19 cellular contexts compared by ENCODE assay signal in genomic region chr11:79434263-79434662, GRCh38. TPM values are rescaled to one million over a fixed set of nuclear protein-coding genes. Genes with fewer than 3 reads are reported as not detected.
"Had no signal": no experiment of that assay in that cellular context is flagged by ENCODE, and none has a peak within 500 bp of the region (broad histone marks: within the 10 kb centered on the region; RNA-seq: fewer than 3 reads in every experiment).

No MANE protein-coding gene starts in this region.

- H3K27ac ChIP-seq: adrenal gland, colonic mucosa, esophagus squamous epithelium, neural progenitor cell, uterus had no signal

- H3K9me3 Mint-ChIP-seq: activated CD4-positive, alpha-beta memory T cell treated with anti-CD3 and anti-CD28 coated beads for 36 hours; activated T-cell treated with anti-CD3 and anti-CD28 coated beads, Interleukin-2, amount 50 U/mL, for 24 hours; neural progenitor cell; stimulated activated naive CD8-positive, alpha-beta T cell treated with anti-CD3 and anti-CD28 coated beads, Interleukin-15, amount 100 ng/mL, for 72 hours had no signal

- H3K27ac Mint-ChIP-seq: activated CD4-positive, alpha-beta memory T cell treated with anti-CD3 and anti-CD28 coated beads for 36 hours; activated CD4-positive, alpha-beta T cell treated with anti-CD3 and anti-CD28 coated beads for 36 hours; activated CD8-positive, alpha-beta memory T cell treated with anti-CD3 and anti-CD28 coated beads, Interleukin-2, amount 10 ng/mL, durations not matched to agents 7 days and 5 days; activated T-cell treated with anti-CD3 and anti-CD28 coated beads, Interleukin-2, amount 50 U/mL, for 24 hours; naive B cell; neural progenitor cell; stimulated activated naive CD8-positive, alpha-beta T cell treated with anti-CD3 and anti-CD28 coated beads, Interleukin-15, amount 100 ng/mL, for 72 hours; T-helper 17 cell had no signal

- H3K4me3 Mint-ChIP-seq: activated CD4-positive, alpha-beta memory T cell treated with anti-CD3 and anti-CD28 coated beads for 36 hours; activated CD4-positive, alpha-beta T cell treated with anti-CD3 and anti-CD28 coated beads for 36 hours; activated CD8-positive, alpha-beta memory T cell treated with anti-CD3 and anti-CD28 coated beads, Interleukin-2, amount 10 ng/mL, durations not matched to agents 7 days and 5 days; activated T-cell treated with anti-CD3 and anti-CD28 coated beads, Interleukin-2, amount 50 U/mL, for 24 hours; naive B cell; neural progenitor cell; stimulated activated naive CD8-positive, alpha-beta T cell treated with anti-CD3 and anti-CD28 coated beads, Interleukin-15, amount 100 ng/mL, for 72 hours; T-helper 17 cell had no signal

- DNase-seq: activated CD4-positive, alpha-beta memory T cell treated with anti-CD3 and anti-CD28 coated beads for 36 hours; activated CD4-positive, alpha-beta T cell treated with anti-CD3 and anti-CD28 coated beads for 36 hours; activated CD8-positive, alpha-beta memory T cell treated with anti-CD3 and anti-CD28 coated beads, Interleukin-2, amount 10 ng/mL, durations not matched to agents 7 days and 5 days; activated naive CD4-positive, alpha-beta T cell treated with anti-CD3 and anti-CD28 coated beads, Interleukin-2, amount 50 U/mL, for 16 hours; activated T-cell treated with anti-CD3 and anti-CD28 coated beads, Interleukin-2, amount 50 U/mL, for 24 hours; adrenal gland; central memory CD4-positive, alpha-beta T cell; colonic mucosa; esophagus squamous epithelium; foreskin fibroblast; left colon; naive B cell; stimulated activated naive CD8-positive, alpha-beta T cell treated with anti-CD3 and anti-CD28 coated beads, Interleukin-15, amount 100 ng/mL, for 72 hours; T-helper 17 cell; uterus had no signal

- H3K36me3 ChIP-seq: adrenal gland, colonic mucosa, esophagus squamous epithelium, neural progenitor cell, ovary, uterus had no signal

- ATAC-seq: activated CD4-positive, alpha-beta T cell treated with anti-CD3 and anti-CD28 coated beads for 36 hours; activated CD8-positive, alpha-beta memory T cell treated with anti-CD3 and anti-CD28 coated beads, Interleukin-2, amount 10 ng/mL, durations not matched to agents 7 days and 5 days; left colon; sciatic nerve; stimulated activated naive CD8-positive, alpha-beta T cell treated with anti-CD3 and anti-CD28 coated beads, Interleukin-15, amount 100 ng/mL, for 72 hours; T-helper 17 cell had no signal

- H3K36me3 Mint-ChIP-seq: activated CD4-positive, alpha-beta memory T cell treated with anti-CD3 and anti-CD28 coated beads for 36 hours; naive B cell had no signal

- H3K4me3 ChIP-seq: adrenal gland, colonic mucosa, esophagus squamous epithelium, neural progenitor cell, ovary, uterus had no signal

- H3K9me3 ChIP-seq: adrenal gland, colonic mucosa, esophagus squamous epithelium, ovary, uterus had no signal

- H3K27me3 ChIP-seq: ovary had no signal

RNA-seq across cellular contexts. Expression of gene TENM4, which starts 6.6 kb away (rescaled TPM):
- total RNA-seq: activated CD4-positive, alpha-beta memory T cell treated with anti-CD3 and anti-CD28 coated beads for 36 hours; activated CD4-positive, alpha-beta T cell treated with anti-CD3 and anti-CD28 coated beads for 36 hours; activated CD8-positive, alpha-beta memory T cell treated with anti-CD3 and anti-CD28 coated beads, Interleukin-2, amount 10 ng/mL, durations not matched to agents 7 days and 5 days; lung microvascular endothelial cell had no signal
